Comparison of ENCODE assay signal across 12 cellular contexts in the genomic region with DNA sequence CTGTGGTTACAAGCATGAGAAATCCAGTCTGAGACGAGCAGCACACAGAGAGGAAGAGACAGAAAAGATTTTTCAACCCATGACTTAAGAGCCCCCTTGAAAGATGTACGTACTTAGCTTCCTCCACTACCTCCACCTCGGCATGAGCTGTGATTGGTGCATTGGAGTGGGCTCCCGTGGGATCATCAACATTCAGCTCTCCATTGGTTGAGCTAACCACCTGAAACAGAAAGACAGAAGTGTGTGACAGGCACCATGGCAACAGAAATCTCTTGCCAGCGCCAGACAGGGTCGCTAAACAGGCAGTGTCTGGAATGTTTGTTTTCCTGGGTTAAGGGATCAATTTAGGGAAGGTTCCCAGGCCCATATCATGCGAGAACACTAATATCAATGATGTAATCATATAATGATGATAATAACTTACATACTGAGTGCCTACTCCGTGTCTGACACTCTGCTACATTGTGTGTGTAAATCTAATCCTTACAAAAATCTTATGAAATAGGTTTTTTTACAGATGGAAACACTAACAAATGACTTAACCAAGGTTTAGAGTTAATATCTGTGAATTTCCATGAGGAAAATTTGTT. TPM values are rescaled to one million over a fixed set of nuclear protein-coding genes. Genes with fewer than 3 reads are reported as not detected.
DNase-seq lines count a peak whose midpoint lies in the region; ATAC-seq and TF ChIP-seq lines count a peak whose summit lies in the region.
"Had no signal": no experiment of that assay in that cellular context is flagged by ENCODE, and none has a peak within 500 bp of the region (broad histone marks: within the 10 kb centered on the region; RNA-seq: fewer than 3 reads in every experiment).

No MANE protein-coding gene starts in this region.

- H3K4me3 ChIP-seq in OCI-LY3 (ENCODE audit: low read length), result peak overlapping the region; percentile 21; the same call in 1 of the 2 replicates
- peak overlapping the region; percentile 61 for H3K4me3 ChIP-seq in neural cell (ENCODE audit: low read length)
- no peak overlapping the region for H3K4me3 ChIP-seq in uterus

- TF ChIP-seq RAD21 in neural cell (conservative IDR thresholded peaks at IDR 0.05), result no peak

- peak overlapping the region; percentile 20 for H3K4me2 ChIP-seq in OCI-LY3 (ENCODE audit: low read length)
- H3K4me2 ChIP-seq in neural cell (ENCODE audit: low read length), result peak overlapping the region; percentile 88

- H3K27me3 ChIP-seq in OCI-LY3 (ENCODE audit: low read depth, low read length), result no peaks in the 10 kb centered on the region
- H3K27me3 ChIP-seq in neural cell (ENCODE audit: insufficient read depth, low read depth, low read length), result no peaks in the 10 kb centered on the region
- no peaks in the 10 kb centered on the region for H3K27me3 ChIP-seq in uterus

- H3K9me3 ChIP-seq in OCI-LY3 (ENCODE audit: insufficient read depth, low read length), result no peaks in the 10 kb centered on the region
- H3K9me3 ChIP-seq in neural cell (ENCODE audit: low read length), result no peaks in the 10 kb centered on the region
- H3K9me3 ChIP-seq in uterus, result no peaks in the 10 kb centered on the region

- H3K79me2 ChIP-seq in OCI-LY3 (ENCODE audit: low read length) (no peaks in the 10 kb centered on the region), neural cell (replicated peaks; ENCODE audit: insufficient read depth, low read length) (no peaks in the 10 kb centered on the region)

- TF ChIP-seq CTCF in OCI-LY3 (IDR thresholded peaks at IDR 0.05; ENCODE audit: low read depth, low read length) (no peak), neural cell (IDR thresholded peaks at IDR 0.05; ENCODE audit: poor library complexity, severe bottlenecking) (no peak), uterus (IDR thresholded peaks at IDR 0.05) (no peak)

- no peak for TF ChIP-seq POLR2A in uterus (IDR thresholded peaks at IDR 0.05)

- H2AFZ ChIP-seq in OCI-LY3 (ENCODE audit: low read depth, low read length) (no peak overlapping the region), neural cell (ENCODE audit: low read depth, low read length) (peak overlapping the region; percentile 0)

- no peaks in the 10 kb centered on the region for H4K20me1 ChIP-seq in OCI-LY3 (ENCODE audit: insufficient read depth, low read length)
- H4K20me1 ChIP-seq in neural cell (ENCODE audit: insufficient read depth), result no peaks in the 10 kb centered on the region

- no peaks in the 10 kb centered on the region for H3K36me3 ChIP-seq in OCI-LY3 (replicated peaks; ENCODE audit: low read depth, low read length)
- peaks cover 1% of the 10 kb centered on the region for H3K36me3 ChIP-seq in neural cell (ENCODE audit: insufficient read depth, low read length)
- H3K36me3 ChIP-seq in uterus, result no peaks in the 10 kb centered on the region

- intact Hi-C loops in uterus (cut with DNase I; ENCODE audit: low total_unique reads), result no loop called here

- peak; percentile 74 for ATAC-seq in GM18907 (IDR thresholded peaks at IDR 0.05; ENCODE audit: unreplicated experiment)
- ATAC-seq in HG02852 (IDR thresholded peaks at IDR 0.05; ENCODE audit: unreplicated experiment), result peak; percentile 67
- no peak for ATAC-seq in HG02973 (IDR thresholded peaks at IDR 0.05; ENCODE audit: unreplicated experiment)
- no peak for ATAC-seq in GM19023 (IDR thresholded peaks at IDR 0.05; ENCODE audit: unreplicated experiment)
- ATAC-seq: activated naive CD8-positive, alpha-beta T cell treated with anti-CD3 and anti-CD28 coated beads, Interleukin-2, amount 50 U/mL, for 24 hours; natural killer cell treated with Interleukin-12 subunit alpha and Interleukin-12 subunit beta and Interleukin-15 and Interleukin-18, amount 100 ng/mL, for 72 hours had no signal

- H3K9ac ChIP-seq in OCI-LY3 (ENCODE audit: low read length) (no peak overlapping the region), neural cell (ENCODE audit: low read length) (peak overlapping the region; percentile 69)

- peaks cover 9% of the 10 kb centered on the region; the same call in 1 of the 2 replicates for H3K4me1 ChIP-seq in OCI-LY3 (ENCODE audit: low read length)
- H3K4me1 ChIP-seq in uterus, result no peaks in the 10 kb centered on the region

- no peaks in the 10 kb centered on the region for H3F3A ChIP-seq in neural cell (ENCODE audit: insufficient read depth, low read length, poor library complexity, severe bottlenecking)

- peak; percentile 63 for TF ChIP-seq EP300 in neural cell (conservative IDR thresholded peaks at IDR 0.05; ENCODE audit: poor library complexity, severe bottlenecking)

- no peak overlapping the region for H3K27ac ChIP-seq in OCI-LY3 (ENCODE audit: low read length)
- H3K27ac ChIP-seq in neural cell (ENCODE audit: low read length), result peak overlapping the region; percentile 95
- no peak overlapping the region for H3K27ac ChIP-seq in uterus

- no peaks in the 10 kb centered on the region for H3K9me2 ChIP-seq in neural cell (ENCODE audit: insufficient read depth, low read length)

- DNase-seq in uterus, result no peak
- DNase-seq in cerebellum (ENCODE audit: low spot score), result no peak
- DNase-seq: activated CD4-positive, alpha-beta memory T cell treated with anti-CD3 and anti-CD28 coated beads for 36 hours; activated naive CD8-positive, alpha-beta T cell treated with anti-CD3 and anti-CD28 coated beads, Interleukin-2, amount 50 U/mL, for 24 hours; NCI-H446 treated with DMSO at 0.1 percent for 48 hours had no signal

TF ChIP-seq in neural cell, 6 proteins besides CTCF, POLR2A, EP300 and RAD21:
- no peak for TF ChIP-seq EZH2 (IDR thresholded peaks at IDR 0.05; ENCODE audit: borderline replicate concordance, insufficient read depth, low read length, poor library complexity, severe bottlenecking)
- TF ChIP-seq, protein P1, sequence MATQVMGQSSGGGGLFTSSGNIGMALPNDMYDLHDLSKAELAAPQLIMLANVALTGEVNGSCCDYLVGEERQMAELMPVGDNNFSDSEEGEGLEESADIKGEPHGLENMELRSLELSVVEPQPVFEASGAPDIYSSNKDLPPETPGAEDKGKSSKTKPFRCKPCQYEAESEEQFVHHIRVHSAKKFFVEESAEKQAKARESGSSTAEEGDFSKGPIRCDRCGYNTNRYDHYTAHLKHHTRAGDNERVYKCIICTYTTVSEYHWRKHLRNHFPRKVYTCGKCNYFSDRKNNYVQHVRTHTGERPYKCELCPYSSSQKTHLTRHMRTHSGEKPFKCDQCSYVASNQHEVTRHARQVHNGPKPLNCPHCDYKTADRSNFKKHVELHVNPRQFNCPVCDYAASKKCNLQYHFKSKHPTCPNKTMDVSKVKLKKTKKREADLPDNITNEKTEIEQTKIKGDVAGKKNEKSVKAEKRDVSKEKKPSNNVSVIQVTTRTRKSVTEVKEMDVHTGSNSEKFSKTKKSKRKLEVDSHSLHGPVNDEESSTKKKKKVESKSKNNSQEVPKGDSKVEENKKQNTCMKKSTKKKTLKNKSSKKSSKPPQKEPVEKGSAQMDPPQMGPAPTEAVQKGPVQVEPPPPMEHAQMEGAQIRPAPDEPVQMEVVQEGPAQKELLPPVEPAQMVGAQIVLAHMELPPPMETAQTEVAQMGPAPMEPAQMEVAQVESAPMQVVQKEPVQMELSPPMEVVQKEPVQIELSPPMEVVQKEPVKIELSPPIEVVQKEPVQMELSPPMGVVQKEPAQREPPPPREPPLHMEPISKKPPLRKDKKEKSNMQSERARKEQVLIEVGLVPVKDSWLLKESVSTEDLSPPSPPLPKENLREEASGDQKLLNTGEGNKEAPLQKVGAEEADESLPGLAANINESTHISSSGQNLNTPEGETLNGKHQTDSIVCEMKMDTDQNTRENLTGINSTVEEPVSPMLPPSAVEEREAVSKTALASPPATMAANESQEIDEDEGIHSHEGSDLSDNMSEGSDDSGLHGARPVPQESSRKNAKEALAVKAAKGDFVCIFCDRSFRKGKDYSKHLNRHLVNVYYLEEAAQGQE (IDR thresholded peaks at IDR 0.05; ENCODE audit: borderline replicate concordance), result peak; percentile 44
- TF ChIP-seq POLR2AphosphoS5 (IDR thresholded peaks at IDR 0.05), result peak; percentile 54
- TF ChIP-seq TAF1 (IDR thresholded peaks at IDR 0.05; ENCODE audit: low read depth), result no peak
- TF ChIP-seq SMC3 (conservative IDR thresholded peaks at IDR 0.05; ENCODE audit: poor library complexity), result no peak
- TF ChIP-seq MXI1 (conservative IDR thresholded peaks at IDR 0.05; ENCODE audit: poor library complexity, severe bottlenecking), result peak; percentile 54

RNA-seq across cellular contexts. Expression of gene PPIB, which starts 17.5 kb away (rescaled TPM):
- 202 and 206 TPM in 2 replicates for polyA plus RNA-seq in neural cell
- 99.3 and 109 TPM in 2 replicates for polyA minus RNA-seq in neural cell
- total RNA-seq in uterus (100 to 1,000 TPM; 309 to 914 (median 465) TPM), cerebellum (98.6 TPM)

RNA-seq across cellular contexts. Expression of gene SNX22, which starts 28.8 kb away (rescaled TPM):
- 0.38 and 0.73 TPM in 2 replicates for polyA plus RNA-seq in neural cell
- 1.7 and 2.1 TPM in 2 replicates for polyA minus RNA-seq in neural cell
- total RNA-seq in uterus, result 1 to 10 TPM in 1 of 4 donors, under 1 TPM in 1, not detected in 2; 0.55 to 1.7 TPM
- 8.3 TPM for total RNA-seq in cerebellum

Comparison
In these comparisons a context has a peak if more than half of its experiments do, and no peak if none do; other contexts are left out.
1. ATAC-seq: peak in GM18907 (single experiment) and HG02852 (single experiment); none in HG02973 (single experiment) and GM19023 (single experiment).
2. H3K4me3 ChIP-seq: peak in OCI-LY3 (single experiment) and neural cell (single experiment); none in uterus (0 of 2).